Comparison of ENCODE assay signal across 8 cellular contexts in the genomic region with DNA sequence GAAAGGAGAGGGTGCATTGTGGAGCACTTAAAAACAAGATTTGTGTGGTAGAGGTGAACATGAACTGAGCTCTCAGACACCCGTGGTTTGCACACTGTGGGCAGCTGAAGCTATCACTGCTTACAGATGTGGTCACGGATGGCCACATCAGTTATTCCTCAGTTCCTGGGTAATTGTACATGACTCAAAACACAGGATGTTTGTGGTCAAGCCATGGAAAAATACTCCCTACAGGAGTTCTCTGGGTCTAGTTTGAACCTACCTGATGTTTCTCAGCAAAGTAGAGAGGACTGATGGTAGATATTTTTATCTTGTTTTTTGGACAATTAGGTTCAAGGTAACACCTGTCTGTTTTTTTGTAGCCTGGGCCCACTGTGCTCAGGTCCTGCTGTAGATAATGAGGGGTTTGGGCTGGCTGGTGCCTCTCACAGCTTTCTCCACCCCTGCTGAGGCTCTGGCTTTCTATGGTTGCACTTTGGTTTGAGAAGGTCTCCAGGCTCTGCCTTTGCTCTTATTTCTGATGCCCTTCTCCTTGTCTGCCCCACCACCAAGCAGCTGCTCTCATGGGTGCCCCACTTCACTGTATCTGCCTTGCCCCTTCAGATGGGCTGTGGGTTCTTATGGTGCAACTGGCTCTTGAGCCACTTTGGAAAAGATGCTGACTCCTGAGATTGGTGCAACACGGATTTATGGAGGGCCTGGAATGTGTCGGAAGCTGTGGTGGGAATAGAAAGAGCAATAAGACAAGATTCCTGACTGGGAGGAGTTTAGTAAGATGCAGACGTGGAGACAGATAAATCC. TPM values are rescaled to one million over a fixed set of nuclear protein-coding genes. Genes with fewer than 3 reads are reported as not detected.
A peak's percentile ranks its signal among the peaks of the same experiment; 100 is the strongest.
DNase-seq lines count a peak whose midpoint lies in the region; ATAC-seq and TF ChIP-seq lines count a peak whose summit lies in the region.

No MANE protein-coding gene starts in this region.

- 64 to 71% (median 65%) methylated on average over 5 of the region's 5 CpGs for WGBS in heart left ventricle, 4 donors

- no peak overlapping the region for H3K4me3 ChIP-seq in heart left ventricle

- TF ChIP-seq POLR2A in heart left ventricle (IDR thresholded peaks at IDR 0.05): no peak

- no peaks in the 10 kb centered on the region for H3K9me3 ChIP-seq in heart left ventricle

- no peaks in the 10 kb centered on the region for H3K36me3 ChIP-seq in heart left ventricle

- ATAC-seq in left ventricle myocardium superior (no peak), heart left ventricle (no peak)

- no peaks in the 10 kb centered on the region for H3K27me3 ChIP-seq in heart left ventricle

- no peak for TF ChIP-seq CTCF in heart left ventricle (IDR thresholded peaks at IDR 0.05)

- in situ Hi-C loops in Caki2 (cut with HindIII; ENCODE audit: low pct_unique_long_range_greater_than_20kb, low sequenced_read_pairs): no loop called here

- peaks cover 0 to 31% (median 0%) of the 10 kb centered on the region in 12 donors for H3K4me1 ChIP-seq in heart left ventricle

- no peak overlapping the region for H3K27ac ChIP-seq in heart left ventricle

- peak; percentile 53 for DNase-seq in Caki2 (ENCODE audit: low read depth)
- DNase-seq in T-helper 1 cell: peak in 4 of 5 donors; percentile 21 to 77 (median 32)
- DNase-seq in activated naive CD8-positive, alpha-beta T cell treated with anti-CD3 and anti-CD28 coated beads, Interleukin-2, amount 50 U/mL, for 16 hours (ENCODE audit: low read depth, low spot score): peak; percentile 50
- peak; percentile 28 to 76 for DNase-seq in stimulated activated CD4-positive, alpha-beta T cell treated with anti-CD3 and anti-CD28 coated beads, Interleukin-12 subunit alpha, Interleukin-12 subunit beta, amount 100 ng/mL, for 24 hours (ENCODE audit: low read depth in 2 of 2)
- DNase-seq in epidermal melanocyte (ENCODE audit: insufficient read length, low spot score): no peak
- DNase-seq in left ventricle myocardium superior: no peak
- no peak for DNase-seq in heart left ventricle
- no peak for DNase-seq in NCI-H1436 (lab: John Stamatoyannopoulos, UW)

- intact Hi-C loops in left ventricle myocardium superior (cut with micrococcal nuclease): no loop called here
- intact Hi-C loops in heart left ventricle (cut with DNase I): no loop called here

RNA-seq across cellular contexts. Expression of gene CDCP1, which starts 40.1 kb away (rescaled TPM):
- 11.3 and 11.4 TPM in 2 replicates for total RNA-seq in Caki2 (2014; rRNA removed; shearing (Covaris generic); ENCODE audit: low replicate concordance)
- 0.30 TPM for total RNA-seq in left ventricle myocardium superior
- total RNA-seq in heart left ventricle: 1 to 10 TPM in 2 of 9 donors, under 1 TPM in 7; 0.19 to 5.8 (median 0.38) TPM
- polyA plus RNA-seq in heart left ventricle: 1 to 10 TPM in 1 of 2 donors, under 1 TPM in 1; 0.11 to 1.6 TPM

Comparison
In these comparisons a context has a peak if more than half of its experiments do, and no peak if none do; other contexts are left out.
1. DNase-seq: peak in Caki2 (single experiment), T-helper 1 cell (4 of 5), activated naive CD8-positive, alpha-beta T cell treated with anti-CD3 and anti-CD28 coated beads, Interleukin-2, amount 50 U/mL, for 16 hours (single experiment) and stimulated activated CD4-positive, alpha-beta T cell treated with anti-CD3 and anti-CD28 coated beads, Interleukin-12 subunit alpha, Interleukin-12 subunit beta, amount 100 ng/mL, for 24 hours (2 of 2); none in epidermal melanocyte (single experiment), left ventricle myocardium superior (single experiment), heart left ventricle (0 of 5) and NCI-H1436 (single experiment).